33 cellular contexts compared by ENCODE assay signal in genomic region chr11:68812526-68812925, GRCh38. TPM values are rescaled to one million over a fixed set of nuclear protein-coding genes. Genes with fewer than 3 reads are reported as not detected.
A peak's percentile ranks its signal among the peaks of the same experiment; 100 is the strongest.
DNase-seq lines count a peak whose midpoint lies in the region; ATAC-seq and TF ChIP-seq lines count a peak whose summit lies in the region.
"Had no signal": no experiment of that assay in that cellular context is flagged by ENCODE, and none has a peak within 500 bp of the region (broad histone marks: within the 10 kb centered on the region; RNA-seq: fewer than 3 reads in every experiment).

No MANE protein-coding gene starts in this region.

- ATAC-seq in activated B cell treated with CpG ODN at 0.5 μM for 24 hours (ENCODE audit: low read depth), result no peak
- ATAC-seq in sciatic nerve, result peak; percentile 82
- no peak for ATAC-seq in HG03039 (IDR thresholded peaks at IDR 0.05; ENCODE audit: unreplicated experiment)
- ATAC-seq in HG02938 (IDR thresholded peaks at IDR 0.05; ENCODE audit: unreplicated experiment), result no peak
- ATAC-seq: activated T-cell treated with anti-CD3 and anti-CD28 coated beads, Interleukin-2, amount 50 U/mL, for 72 hours; HepG2; naive thymus-derived CD4-positive, alpha-beta T cell had no signal

- CTCF ChIA-PET in activated B cell treated with CpG ODN at 0.5 μM for 24 hours (lab: Charles Lee), result interaction anchor here (1.9 kb wide), 1 partner anchor 31 kb away, joined by 11 read pairs; no protein-coding TSS in a partner anchor

- TF ChIP-seq CTCF in activated B cell treated with CpG ODN at 0.5 μM for 24 hours (IDR thresholded peaks at IDR 0.05) (no peak), left ventricle myocardium inferior (IDR thresholded peaks at IDR 0.05; ENCODE audit: borderline replicate concordance) (no peak), adrenal gland (IDR thresholded peaks at IDR 0.05) (no peak)

- H3K4me1 ChIP-seq in left ventricle myocardium inferior (peaks cover 48% of the 10 kb centered on the region), adrenal gland (replicated peaks in 1 of 2) (peaks cover 14% of the 10 kb centered on the region in 2 donors)

- H3K27me3 ChIP-seq in left ventricle myocardium inferior (ENCODE audit: low read depth) (no peaks in the 10 kb centered on the region), adrenal gland (no peaks in the 10 kb centered on the region)
- H3K27me3 ChIP-seq: BE2C, cardiac muscle cell, spleen had no signal

- POLR2A ChIA-PET in activated B cell treated with CpG ODN at 0.5 μM for 24 hours (lab: Charles Lee), result interaction anchor here (1.6 kb wide), 1 partner anchor 27 kb away, joined by 7 read pairs; no protein-coding TSS in a partner anchor

- H3K27ac ChIP-seq in left ventricle myocardium inferior (replicated peaks), result peak overlapping the region; percentile 18
- H3K27ac ChIP-seq in adrenal gland, result no peak overlapping the region
- H3K27ac ChIP-seq: cardiac muscle cell, HL-60, thoracic aorta, WERI-Rb-1 had no signal

- H3K4me3 Mint-ChIP-seq in activated B cell treated with CpG ODN at 0.5 μM for 24 hours, result peak overlapping the region; percentile 20
- H3K4me3 Mint-ChIP-seq: activated CD4-positive, alpha-beta T cell treated with anti-CD3 and anti-CD28 coated beads, Interleukin-2, amount 10 ng/mL, durations not matched to agents 7 days and 5 days; activated naive CD4-positive, alpha-beta T cell treated with anti-CD3 and anti-CD28 coated beads for 36 hours; activated T-cell treated with anti-CD3 and anti-CD28 coated beads, Interleukin-2, amount 50 U/mL, for 72 hours; dendritic cell treated with granulocyte-macrophage colony-stimulating factor and Interleukin-4, amounts not matched to agents 40 ng/mL and 50 ng/mL, for 4 days; naive thymus-derived CD4-positive, alpha-beta T cell had no signal

- H3K27ac Mint-ChIP-seq in activated B cell treated with CpG ODN at 0.5 μM for 24 hours, result peak overlapping the region; percentile 64
- H3K27ac Mint-ChIP-seq: activated CD4-positive, alpha-beta T cell treated with anti-CD3 and anti-CD28 coated beads, Interleukin-2, amount 10 ng/mL, durations not matched to agents 7 days and 5 days; activated naive CD4-positive, alpha-beta T cell treated with anti-CD3 and anti-CD28 coated beads for 36 hours; activated T-cell treated with anti-CD3 and anti-CD28 coated beads, Interleukin-2, amount 50 U/mL, for 72 hours; dendritic cell treated with granulocyte-macrophage colony-stimulating factor and Interleukin-4, amounts not matched to agents 40 ng/mL and 50 ng/mL, for 4 days had no signal

- intact Hi-C loops in activated B cell treated with CpG ODN at 0.5 μM for 24 hours (cut with micrococcal nuclease), result loop anchor here (5.0 kb wide), 1 partner anchor 245 kb away; no protein-coding TSS in a partner anchor
- intact Hi-C loops in left ventricle myocardium inferior (cut with micrococcal nuclease), result no loop called here
- intact Hi-C loops in sciatic nerve (cut with DNase I), result no loop called here
- intact Hi-C loops in adrenal gland (cut with DNase I), result no loop called here

- peaks cover 29% of the 10 kb centered on the region for H3K36me3 Mint-ChIP-seq in activated B cell treated with CpG ODN at 0.5 μM for 24 hours (ENCODE audit: low read depth)

- TF ChIP-seq POLR2A in adrenal gland (IDR thresholded peaks at IDR 0.05), result no peak

- WGBS in adrenal gland, 4 donors, result 85 to 98% (median 89%) methylated on average over 11 to 15 of the region's 15 CpGs

- peaks cover 38% of the 10 kb centered on the region for H3K4me1 Mint-ChIP-seq in activated B cell treated with CpG ODN at 0.5 μM for 24 hours

- H3K9me3 Mint-ChIP-seq in activated B cell treated with CpG ODN at 0.5 μM for 24 hours, result no peaks in the 10 kb centered on the region
- H3K9me3 Mint-ChIP-seq: activated CD4-positive, alpha-beta T cell treated with anti-CD3 and anti-CD28 coated beads, Interleukin-2, amount 10 ng/mL, durations not matched to agents 7 days and 5 days; activated naive CD4-positive, alpha-beta T cell treated with anti-CD3 and anti-CD28 coated beads for 36 hours; activated T-cell treated with anti-CD3 and anti-CD28 coated beads, Interleukin-2, amount 50 U/mL, for 72 hours; dendritic cell treated with granulocyte-macrophage colony-stimulating factor and Interleukin-4, amounts not matched to agents 40 ng/mL and 50 ng/mL, for 4 days had no signal

- H3K4me3 ChIP-seq in left ventricle myocardium inferior (no peak overlapping the region), adrenal gland (no peak overlapping the region)
- H3K4me3 ChIP-seq: cardiac muscle cell, spleen, thoracic aorta had no signal

- peak; percentile 80 for DNase-seq in AG08395 (ENCODE audit: low spot score)
- no peak for DNase-seq in activated B cell treated with CpG ODN at 0.5 μM for 24 hours
- peak; percentile 27 for DNase-seq in left ventricle myocardium inferior
- DNase-seq in sciatic nerve (ENCODE audit: low spot score), result no peak
- no peak for DNase-seq in adrenal gland
- DNase-seq in stimulated activated CD4-positive, alpha-beta T cell treated with anti-CD3 and anti-CD28 coated beads, Interleukin-4, amount 100 ng/mL, for 24 hours, result no peak
- DNase-seq: 8988T; activated CD4-positive, alpha-beta T cell treated with anti-CD3 and anti-CD28 coated beads, Interleukin-2, amount 10 ng/mL, durations not matched to agents 7 days and 5 days; activated naive CD4-positive, alpha-beta T cell treated with anti-CD3 and anti-CD28 coated beads for 36 hours; activated T-cell treated with anti-CD3 and anti-CD28 coated beads, Interleukin-2, amount 50 U/mL, for 72 hours; BE2C; COR-L47; GDM1; GOT3; Kasumi-1; mesendoderm; MV-4-11; naive thymus-derived CD4-positive, alpha-beta T cell; NCI-H1694 treated with DMSO at 0.1 percent for 48 hours; NCI-H2171 treated with DMSO at 0.1 percent for 48 hours; NCI-H526; spleen; stimulated activated CD4-positive, alpha-beta T cell treated with anti-CD3 and anti-CD28 coated beads, Interleukin-4, amount 100 ng/mL, for 1 hour; stimulated activated naive CD4-positive, alpha-beta T cell treated with Interleukin-2 at 50 U/mL for 16 hours; T-helper 2 cell; WERI-Rb-1 had no signal

- no peaks in the 10 kb centered on the region for H3K27me3 Mint-ChIP-seq in activated B cell treated with CpG ODN at 0.5 μM for 24 hours
- H3K27me3 Mint-ChIP-seq: activated CD4-positive, alpha-beta T cell treated with anti-CD3 and anti-CD28 coated beads, Interleukin-2, amount 10 ng/mL, durations not matched to agents 7 days and 5 days; dendritic cell treated with granulocyte-macrophage colony-stimulating factor and Interleukin-4, amounts not matched to agents 40 ng/mL and 50 ng/mL, for 4 days; naive thymus-derived CD4-positive, alpha-beta T cell had no signal

- H3K36me3 ChIP-seq in left ventricle myocardium inferior, result peaks cover 54% of the 10 kb centered on the region
- peaks cover 0 to 46% of the 10 kb centered on the region in 2 donors for H3K36me3 ChIP-seq in adrenal gland (replicated peaks in 1 of 2)
- H3K36me3 ChIP-seq: cardiac muscle cell, WERI-Rb-1 had no signal

- H3K9me3 ChIP-seq in left ventricle myocardium inferior (replicated peaks) (no peaks in the 10 kb centered on the region), adrenal gland (replicated peaks in 1 of 3) (no peaks in the 10 kb centered on the region)
- H3K9me3 ChIP-seq: BE2C, spleen, thoracic aorta had no signal

RNA-seq across cellular contexts. Expression of gene CPT1A, which starts 29.2 kb away (rescaled TPM):
- total RNA-seq in activated B cell treated with CpG ODN at 0.5 μM for 24 hours (16.7 and 17.2 TPM in 2 replicates), left ventricle myocardium inferior (73.1 TPM), sciatic nerve (55.9 TPM), adrenal gland (100 to 1,000 TPM in 1 of 8 donors, 10 to 100 TPM in 7; 61.9 to 140 (median 69.6) TPM)
- polyA plus RNA-seq in adrenal gland, result 10 to 100 TPM; 15.2 to 66.1 (median 22.3) TPM

Comparison
In these comparisons a context has a peak if more than half of its experiments do, and no peak if none do; other contexts are left out.
1. DNase-seq: peak in AG08395 (single experiment) and left ventricle myocardium inferior (single experiment); none in activated B cell treated with CpG ODN at 0.5 μM for 24 hours (single experiment), sciatic nerve (single experiment), adrenal gland (0 of 7) and stimulated activated CD4-positive, alpha-beta T cell treated with anti-CD3 and anti-CD28 coated beads, Interleukin-4, amount 100 ng/mL, for 24 hours (single experiment).